14 cellular contexts compared by ENCODE assay signal in the genomic region with DNA sequence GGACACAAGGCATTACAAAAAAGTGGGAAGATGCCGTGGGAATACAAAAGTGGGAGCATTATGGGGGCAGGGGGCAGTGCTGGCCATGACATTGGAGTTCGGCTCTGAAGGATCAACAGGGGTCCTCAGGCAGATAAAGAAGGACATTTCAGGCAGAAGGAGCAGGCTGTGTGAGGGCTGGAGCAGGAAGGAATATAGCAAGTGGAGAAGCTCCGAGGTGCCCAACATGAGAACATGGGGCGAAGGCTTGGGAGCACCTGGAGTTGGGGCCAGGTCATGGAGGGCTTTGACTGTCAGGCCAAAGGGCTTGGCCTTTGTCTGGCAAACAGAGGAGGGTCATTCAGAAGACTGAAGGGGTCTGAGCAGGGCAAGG.
"Had no signal": no experiment of that assay in that cellular context is flagged by ENCODE, and none has a peak within 500 bp of the region (broad histone marks: within the 10 kb centered on the region; RNA-seq: fewer than 3 reads in every experiment).

No MANE protein-coding gene starts in this region.

- H3K4me3 Mint-ChIP-seq: activated B cell treated with CpG ODN at 0.5 μM for 24 hours; activated CD4-positive, alpha-beta memory T cell treated with anti-CD3 and anti-CD28 coated beads, Interleukin-2, amount 10 ng/mL, durations not matched to agents 7 days and 5 days; central memory CD8-positive, alpha-beta T cell had no signal

- H3K9me3 ChIP-seq: gastrocnemius medialis, thyroid gland had no signal

- ATAC-seq: activated naive CD4-positive, alpha-beta T cell treated with anti-CD3 and anti-CD28 coated beads, Interleukin-2, amount 50 U/mL, for 72 hours; gastrocnemius medialis had no signal

- H3K27ac ChIP-seq: gastrocnemius medialis, thyroid gland had no signal

- H3K9me3 Mint-ChIP-seq: activated B cell treated with CpG ODN at 0.5 μM for 24 hours; activated CD4-positive, alpha-beta memory T cell treated with anti-CD3 and anti-CD28 coated beads, Interleukin-2, amount 10 ng/mL, durations not matched to agents 7 days and 5 days; activated naive CD4-positive, alpha-beta T cell treated with anti-CD3 and anti-CD28 coated beads, Interleukin-2, amount 50 U/mL, for 72 hours; brain; central memory CD8-positive, alpha-beta T cell had no signal

- H3K27ac Mint-ChIP-seq: activated B cell treated with CpG ODN at 0.5 μM for 24 hours; activated CD4-positive, alpha-beta memory T cell treated with anti-CD3 and anti-CD28 coated beads, Interleukin-2, amount 10 ng/mL, durations not matched to agents 7 days and 5 days had no signal

- H3K36me3 ChIP-seq: gastrocnemius medialis, thyroid gland had no signal

- DNase-seq: activated B cell treated with CpG ODN at 0.5 μM for 24 hours; activated CD4-positive, alpha-beta memory T cell treated with anti-CD3 and anti-CD28 coated beads, Interleukin-2, amount 10 ng/mL, durations not matched to agents 7 days and 5 days; activated CD4-positive, alpha-beta T cell treated with anti-CD3 and anti-CD28 coated beads for 48 hours; activated effector memory CD4-positive, alpha-beta T cell treated with anti-CD3 and anti-CD28 coated beads, Interleukin-2, amount 50 U/mL, for 16 hours; activated T-cell treated with anti-CD3 and anti-CD28 coated beads, Interleukin-2, amount 50 U/mL, for 48 hours; cortex of kidney; gastrocnemius medialis; midbrain; stimulated activated naive CD4-positive, alpha-beta T cell treated with Interleukin-2 at 50 U/mL for 16 hours; thyroid gland had no signal

- H3K27me3 ChIP-seq: gastrocnemius medialis, thyroid gland had no signal

- H3K4me3 ChIP-seq: gastrocnemius medialis, lung, thyroid gland had no signal

- H3K27me3 Mint-ChIP-seq: activated B cell treated with CpG ODN at 0.5 μM for 24 hours; activated CD4-positive, alpha-beta memory T cell treated with anti-CD3 and anti-CD28 coated beads, Interleukin-2, amount 10 ng/mL, durations not matched to agents 7 days and 5 days; central memory CD8-positive, alpha-beta T cell had no signal
